8 cellular contexts compared by ENCODE assay signal in genomic region chr6:2853766-2854393, GRCh38. TPM values are rescaled to one million over a fixed set of nuclear protein-coding genes. Genes with fewer than 3 reads are reported as not detected.
DNase-seq lines count a peak whose midpoint lies in the region; ATAC-seq and TF ChIP-seq lines count a peak whose summit lies in the region.

No MANE protein-coding gene starts in this region.

- H3K9me3 Mint-ChIP-seq in stimulated activated effector memory CD8-positive, alpha-beta T cell treated with anti-CD3 and anti-CD28 coated beads, Interleukin-12 subunit alpha, Interleukin-12 subunit beta, amount 100 ng/mL, for 72 hours = no peaks in the 10 kb centered on the region

- peak; percentile 83 for DNase-seq in NB4 (ENCODE audit: low read depth)
- peak; percentile 65 for DNase-seq in activated CD4-positive, alpha-beta T cell treated with anti-CD3 and anti-CD28 coated beads, Interleukin-2, amount 50 U/mL, for 1 hour
- peak; percentile 70 for DNase-seq in effector CD4-positive, alpha-beta T cell
- peak; percentile 37 for DNase-seq in mucosa of gallbladder (ENCODE audit: low spot score)
- DNase-seq in stimulated activated effector memory CD8-positive, alpha-beta T cell treated with anti-CD3 and anti-CD28 coated beads, Interleukin-12 subunit alpha, Interleukin-12 subunit beta, amount 100 ng/mL, for 72 hours (ENCODE audit: low spot score in 2 of 2) = peak; percentile 63 to 89
- no peak for DNase-seq in NCI-H1092 (lab: John Stamatoyannopoulos, UW)
- DNase-seq in NCI-H774 (lab: John Stamatoyannopoulos, UW) = no peak

- H3K4me3 ChIP-seq in NB4 (ENCODE audit: low read depth, low read length) = peak overlapping the region; percentile 60

- H3K36me3 Mint-ChIP-seq in stimulated activated effector memory CD8-positive, alpha-beta T cell treated with anti-CD3 and anti-CD28 coated beads, Interleukin-12 subunit alpha, Interleukin-12 subunit beta, amount 100 ng/mL, for 72 hours = peaks cover 24% of the 10 kb centered on the region

- peak; percentile 27 for ATAC-seq in GM19025 (IDR thresholded peaks at IDR 0.05; ENCODE audit: low read depth, unreplicated experiment)
- ATAC-seq in stimulated activated effector memory CD8-positive, alpha-beta T cell treated with anti-CD3 and anti-CD28 coated beads, Interleukin-12 subunit alpha, Interleukin-12 subunit beta, amount 100 ng/mL, for 72 hours = peak; percentile 84

- peaks cover 65% of the 10 kb centered on the region for H3K4me1 Mint-ChIP-seq in stimulated activated effector memory CD8-positive, alpha-beta T cell treated with anti-CD3 and anti-CD28 coated beads, Interleukin-12 subunit alpha, Interleukin-12 subunit beta, amount 100 ng/mL, for 72 hours

- peak overlapping the region; percentile 76 for H3K4me3 Mint-ChIP-seq in stimulated activated effector memory CD8-positive, alpha-beta T cell treated with anti-CD3 and anti-CD28 coated beads, Interleukin-12 subunit alpha, Interleukin-12 subunit beta, amount 100 ng/mL, for 72 hours

- peak overlapping the region; percentile 95 for H3K27ac Mint-ChIP-seq in stimulated activated effector memory CD8-positive, alpha-beta T cell treated with anti-CD3 and anti-CD28 coated beads, Interleukin-12 subunit alpha, Interleukin-12 subunit beta, amount 100 ng/mL, for 72 hours

- no peak for TF ChIP-seq CTCF in NB4 (IDR thresholded peaks at IDR 0.05; ENCODE audit: low read depth, low read length)

- no peak for TF ChIP-seq POLR2A in NB4 (IDR thresholded peaks at IDR 0.05; ENCODE audit: extremely low read depth, insufficient read length)

RNA-seq across cellular contexts. Expression of gene SERPINB1, which starts 12.2 kb away (rescaled TPM):
- total RNA-seq in mucosa of gallbladder = 62.0 TPM

RNA-seq across cellular contexts. Expression of gene SERPINB9, which starts 49.2 kb away (rescaled TPM):
- 11.8 TPM for total RNA-seq in mucosa of gallbladder

Comparison
In these comparisons a context has a peak if more than half of its experiments do, and no peak if none do; other contexts are left out.
1. DNase-seq: peak in NB4 (single experiment), activated CD4-positive, alpha-beta T cell treated with anti-CD3 and anti-CD28 coated beads, Interleukin-2, amount 50 U/mL, for 1 hour (single experiment), effector CD4-positive, alpha-beta T cell (single experiment), mucosa of gallbladder (single experiment) and stimulated activated effector memory CD8-positive, alpha-beta T cell treated with anti-CD3 and anti-CD28 coated beads, Interleukin-12 subunit alpha, Interleukin-12 subunit beta, amount 100 ng/mL, for 72 hours (2 of 2); none in NCI-H1092 (single experiment) and NCI-H774 (single experiment).